9 cellular contexts compared by ENCODE assay signal in genomic region chr10:69572159-69573055, GRCh38.
DNase-seq lines count a peak whose midpoint lies in the region; ATAC-seq and TF ChIP-seq lines count a peak whose summit lies in the region.
"Had no signal": no experiment of that assay in that cellular context is flagged by ENCODE, and none has a peak within 500 bp of the region (broad histone marks: within the 10 kb centered on the region; RNA-seq: fewer than 3 reads in every experiment).

No MANE protein-coding gene starts in this region.

- DNase-seq in NCI-H2227 (lab: John Stamatoyannopoulos, UW; ENCODE audit: unreplicated experiment): peak; percentile 10
- no peak for DNase-seq in NCI-H2227 treated with DMSO at 0.1 percent for 48 hours (lab: John Stamatoyannopoulos, UW)
- peak; percentile 75 for DNase-seq in activated CD8-positive, alpha-beta memory T cell treated with anti-CD3 and anti-CD28 coated beads, Interleukin-2, amount 50 U/mL, for 48 hours
- peak; percentile 51 for DNase-seq in stimulated activated naive CD8-positive, alpha-beta T cell treated with anti-CD3 and anti-CD28 coated beads, Interleukin-15, Interleukin-2, amounts not matched to agents 100 U/mL and 50 U/mL, for 24 hours
- no peak for DNase-seq in GM10248 (ENCODE audit: extremely low spot score)
- no peak for DNase-seq in AML-193 (lab: John Stamatoyannopoulos, UW)
- no peak for DNase-seq in UCSD-AML1 (lab: John Stamatoyannopoulos, UW; ENCODE audit: unreplicated experiment)
- DNase-seq: NCI-H1694 had no signal

- H3K9me3 ChIP-seq in iPS-18c (ENCODE audit: control insufficient read depth, insufficient read depth, low read length): peaks cover 3% of the 10 kb centered on the region

- POLR2A ChIA-PET in GM10248 (lab: Yijun Ruan, JAX): no interaction called here

- CTCF ChIA-PET in GM10248 (lab: Yijun Ruan, JAX): no interaction called here

- peak; percentile 69 for ATAC-seq in stimulated activated naive CD8-positive, alpha-beta T cell treated with anti-CD3 and anti-CD28 coated beads, Interleukin-15, Interleukin-2, amounts not matched to agents 100 U/mL and 50 U/mL, for 24 hours

- no peak for TF ChIP-seq CTCF in GM10248 (IDR thresholded peaks at IDR 0.05; ENCODE audit: control extremely low read depth, extremely low read depth, low read depth, missing control alignments)

- H3K4me3 ChIP-seq in iPS-18c (ENCODE audit: insufficient read depth, low read depth, low read length): peak overlapping the region; percentile 49

Comparison
In these comparisons a context has a peak if more than half of its experiments do, and no peak if none do; other contexts are left out.
1. DNase-seq: peak in NCI-H2227 (single experiment), activated CD8-positive, alpha-beta memory T cell treated with anti-CD3 and anti-CD28 coated beads, Interleukin-2, amount 50 U/mL, for 48 hours (single experiment) and stimulated activated naive CD8-positive, alpha-beta T cell treated with anti-CD3 and anti-CD28 coated beads, Interleukin-15, Interleukin-2, amounts not matched to agents 100 U/mL and 50 U/mL, for 24 hours (single experiment); none in NCI-H2227 treated with DMSO at 0.1 percent for 48 hours (single experiment), GM10248 (single experiment), AML-193 (0 of 2) and UCSD-AML1 (single experiment).